28 cellular contexts compared by ENCODE assay signal in genomic region chr17:13909901-13910519, GRCh38.
DNase-seq lines count a peak whose midpoint lies in the region; ATAC-seq and TF ChIP-seq lines count a peak whose summit lies in the region.
"Had no signal": no experiment of that assay in that cellular context is flagged by ENCODE, and none has a peak within 500 bp of the region (broad histone marks: within the 10 kb centered on the region; RNA-seq: fewer than 3 reads in every experiment).

No MANE protein-coding gene starts in this region.

- ATAC-seq in left lobe of liver (peak; percentile 96), GM18858 (IDR thresholded peaks at IDR 0.05; ENCODE audit: unreplicated experiment) (no peak)
- no peak for ATAC-seq in activated CD8-positive, alpha-beta T cell treated with anti-CD3 and anti-CD28 coated beads, Interleukin-2, amount 10 ng/mL, durations not matched to agents 7 days and 5 days
- ATAC-seq: GM12878, K562, Panc1 had no signal

- DNase-seq in HFF-Myc (ENCODE audit: extremely low read depth, low read depth) (no peak), WERI-Rb-1 (no peak), left lobe of liver (ENCODE audit: low spot score) (peak; percentile 95), retinal pigment epithelial cell (ENCODE audit: low read depth) (no peak), NCI-H146 treated with DMSO at 0.1 percent for 48 hours (lab: John Stamatoyannopoulos, UW; ENCODE audit: unreplicated experiment) (no peak)
- DNase-seq in activated CD8-positive, alpha-beta T cell treated with anti-CD3 and anti-CD28 coated beads, Interleukin-2, amount 10 ng/mL, durations not matched to agents 7 days and 5 days = no peak
- DNase-seq: CD8-positive, alpha-beta memory T cell; DMS 273 treated with DMSO at 0.1 percent for 48 hours; DMS79; EL; GDM1; GOT3; Kasumi-1; NCI-H1105; NCI-H1436 treated with DMSO at 0.1 percent for 48 hours; NCI-H1930; NCI-H2107; NCI-H446; NCI-H524 treated with DMSO at 0.1 percent for 48 hours; NCI-H774; SHP77 had no signal

- peak; percentile 10 for TF ChIP-seq CTCF in HFF-Myc (IDR thresholded peaks at IDR 0.05; ENCODE audit: low read depth, low read length, missing control alignments)
- TF ChIP-seq CTCF in WERI-Rb-1 (IDR thresholded peaks at IDR 0.05; ENCODE audit: low read depth, low read length) = peak; percentile 31; the same call in 1 of the 2 replicates
- peak; percentile 10 for TF ChIP-seq CTCF in retinal pigment epithelial cell (conservative IDR thresholded peaks at IDR 0.05; ENCODE audit: low read depth, low read length)

- POLR2A ChIA-PET in activated CD8-positive, alpha-beta T cell treated with anti-CD3 and anti-CD28 coated beads, Interleukin-2, amount 10 ng/mL, durations not matched to agents 7 days and 5 days (lab: Charles Lee) = no interaction called here

- no peaks in the 10 kb centered on the region for H3K36me3 Mint-ChIP-seq in activated CD8-positive, alpha-beta T cell treated with anti-CD3 and anti-CD28 coated beads, Interleukin-2, amount 10 ng/mL, durations not matched to agents 7 days and 5 days (ENCODE audit: low read depth)

- no peaks in the 10 kb centered on the region for H3K27me3 Mint-ChIP-seq in activated CD8-positive, alpha-beta T cell treated with anti-CD3 and anti-CD28 coated beads, Interleukin-2, amount 10 ng/mL, durations not matched to agents 7 days and 5 days (ENCODE audit: low read depth)
- H3K27me3 Mint-ChIP-seq: B cell; CD8-positive, alpha-beta memory T cell had no signal

- H3K27ac ChIP-seq in WERI-Rb-1 = no peak overlapping the region
- H3K27ac ChIP-seq: C4-2B, RWPE1 had no signal

- no peak overlapping the region for H3K4me3 ChIP-seq in HFF-Myc (replicated peaks; ENCODE audit: low read depth, low read length)
- no peak overlapping the region for H3K4me3 ChIP-seq in WERI-Rb-1 (ENCODE audit: low read depth, low read length)
- H3K4me3 ChIP-seq in retinal pigment epithelial cell (ENCODE audit: low read length) = no peak overlapping the region
- H3K4me3 ChIP-seq: GM12878, K562 had no signal

- no peaks in the 10 kb centered on the region for H3K9me3 Mint-ChIP-seq in activated CD8-positive, alpha-beta T cell treated with anti-CD3 and anti-CD28 coated beads, Interleukin-2, amount 10 ng/mL, durations not matched to agents 7 days and 5 days (ENCODE audit: insufficient read depth)
- H3K9me3 Mint-ChIP-seq: CD8-positive, alpha-beta memory T cell had no signal

- H3K27ac Mint-ChIP-seq in activated CD8-positive, alpha-beta T cell treated with anti-CD3 and anti-CD28 coated beads, Interleukin-2, amount 10 ng/mL, durations not matched to agents 7 days and 5 days = no peak overlapping the region
- H3K27ac Mint-ChIP-seq: B cell; CD8-positive, alpha-beta memory T cell had no signal

- no peaks in the 10 kb centered on the region for H3K36me3 ChIP-seq in WERI-Rb-1

- no peaks in the 10 kb centered on the region for H3K4me1 Mint-ChIP-seq in activated CD8-positive, alpha-beta T cell treated with anti-CD3 and anti-CD28 coated beads, Interleukin-2, amount 10 ng/mL, durations not matched to agents 7 days and 5 days (ENCODE audit: low read depth)
- H3K4me1 Mint-ChIP-seq: CD8-positive, alpha-beta memory T cell had no signal

- H3K9me3 ChIP-seq in WERI-Rb-1 (ENCODE audit: severe bottlenecking) = no peaks in the 10 kb centered on the region

- CTCF ChIA-PET in activated CD8-positive, alpha-beta T cell treated with anti-CD3 and anti-CD28 coated beads, Interleukin-2, amount 10 ng/mL, durations not matched to agents 7 days and 5 days (lab: Charles Lee) = no interaction called here

- no peak overlapping the region for H3K4me3 Mint-ChIP-seq in activated CD8-positive, alpha-beta T cell treated with anti-CD3 and anti-CD28 coated beads, Interleukin-2, amount 10 ng/mL, durations not matched to agents 7 days and 5 days
- H3K4me3 Mint-ChIP-seq: B cell; CD8-positive, alpha-beta memory T cell had no signal

- no peaks in the 10 kb centered on the region for H3K27me3 ChIP-seq in WERI-Rb-1 (ENCODE audit: insufficient read depth, low read depth, severe bottlenecking)
